8 cellular contexts compared by ENCODE assay signal in genomic region chr1:192776206-192776605, GRCh38.
"Had no signal": no experiment of that assay in that cellular context is flagged by ENCODE, and none has a peak within 500 bp of the region (broad histone marks: within the 10 kb centered on the region; RNA-seq: fewer than 3 reads in every experiment).

No MANE protein-coding gene starts in this region.

- DNase-seq: GDM1, GF-D8 had no signal

- H3K4me3 ChIP-seq: GM12878 had no signal

- FAIRE-seq: G401.6, GM12878, GM12891, GM12892, GM18507, GM19239 had no signal
